In the genomic region with DNA sequence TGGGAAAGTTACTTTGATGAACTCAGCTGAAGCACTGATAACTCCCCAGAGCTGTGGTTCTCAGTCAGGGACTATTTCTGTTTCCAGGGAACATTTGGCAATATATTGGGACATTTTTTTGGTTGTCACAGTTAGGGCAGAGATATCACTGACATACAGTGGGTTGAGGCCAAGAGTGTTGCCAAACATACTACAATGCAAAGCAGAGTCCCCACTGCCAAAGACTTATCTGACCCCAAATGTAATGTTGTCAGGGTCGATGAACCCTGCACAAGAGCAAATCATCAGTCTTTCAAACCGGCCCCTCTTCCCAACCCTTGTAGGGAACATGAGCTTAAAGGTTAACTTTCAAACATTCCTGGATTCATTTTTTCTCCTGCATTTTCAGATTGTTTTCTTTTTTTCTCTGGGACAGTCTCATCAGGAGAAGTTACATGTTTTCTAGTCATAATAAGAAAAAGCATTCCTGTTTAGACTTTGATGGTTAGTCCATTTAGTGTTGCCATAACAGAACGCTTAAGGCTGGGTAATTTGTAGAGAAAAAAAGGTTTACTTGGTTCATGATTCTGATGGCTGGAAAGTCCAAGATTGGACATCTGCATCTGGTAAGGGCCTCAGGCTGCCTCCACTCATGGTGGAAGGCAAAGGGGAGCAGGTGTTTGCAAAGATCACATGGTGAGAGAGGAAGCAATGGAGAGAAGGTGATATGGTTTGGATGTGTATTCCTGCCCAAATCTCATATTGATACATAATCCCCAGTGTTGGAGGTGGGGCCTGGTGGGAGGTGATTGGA, we compare ENCODE assay signal across 7 cellular contexts.
"Had no signal": no experiment of that assay in that cellular context is flagged by ENCODE, and none has a peak within 500 bp of the region (broad histone marks: within the 10 kb centered on the region; RNA-seq: fewer than 3 reads in every experiment).

No MANE protein-coding gene starts in this region.

- ATAC-seq: GM23338 had no signal

- H3K27me3 Mint-ChIP-seq: IgD-negative memory B cell had no signal

- H3K4me3 Mint-ChIP-seq: GM23338, H9, IgD-negative memory B cell had no signal

- DNase-seq: H9, HCEC 1CT had no signal

- H3K27ac Mint-ChIP-seq: GM23338, H9, IgD-negative memory B cell had no signal

- FAIRE-seq: H1, H54, HTR-8/SVneo had no signal

- H3K4me1 Mint-ChIP-seq: GM23338, H9 had no signal

- H3K4me2 ChIP-seq: GM23338 had no signal

- H3K9me3 Mint-ChIP-seq: GM23338 had no signal

- H3K4me3 ChIP-seq: GM23338 had no signal

- H2AFZ ChIP-seq: GM23338 had no signal
